In genomic region chr1:223188618-223189356, GRCh38 we compare ENCODE assay signal across 1 cellular context.
TF ChIP-seq lines count a peak whose summit lies in the region.

No MANE protein-coding gene starts in this region.

TF ChIP-seq in GM23338, 12 proteins besides CTCF, POLR2A, EP300 and RAD21 (continued from another document):
- TF ChIP-seq, protein P1, sequence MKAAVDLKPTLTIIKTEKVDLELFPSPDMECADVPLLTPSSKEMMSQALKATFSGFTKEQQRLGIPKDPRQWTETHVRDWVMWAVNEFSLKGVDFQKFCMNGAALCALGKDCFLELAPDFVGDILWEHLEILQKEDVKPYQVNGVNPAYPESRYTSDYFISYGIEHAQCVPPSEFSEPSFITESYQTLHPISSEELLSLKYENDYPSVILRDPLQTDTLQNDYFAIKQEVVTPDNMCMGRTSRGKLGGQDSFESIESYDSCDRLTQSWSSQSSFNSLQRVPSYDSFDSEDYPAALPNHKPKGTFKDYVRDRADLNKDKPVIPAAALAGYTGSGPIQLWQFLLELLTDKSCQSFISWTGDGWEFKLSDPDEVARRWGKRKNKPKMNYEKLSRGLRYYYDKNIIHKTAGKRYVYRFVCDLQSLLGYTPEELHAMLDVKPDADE (IDR thresholded peaks at IDR 0.05): no peak
- TF ChIP-seq STAT1 (IDR thresholded peaks at IDR 0.05; ENCODE audit: unreplicated experiment): no peak
- TF ChIP-seq ZNF331 (CRISPR knock-in tag; IDR thresholded peaks at IDR 0.05; ENCODE audit: low read depth): no peak
- no peak for TF ChIP-seq EZH2phosphoT487 (IDR thresholded peaks at IDR 0.05; ENCODE audit: unreplicated experiment)
- TF ChIP-seq CREB1 (CRISPR knock-in tag; IDR thresholded peaks at IDR 0.05; ENCODE audit: low read depth): no peak
- TF ChIP-seq NANOG (IDR thresholded peaks at IDR 0.05; ENCODE audit: borderline replicate concordance): no peak
- no peak for TF ChIP-seq POLR2AphosphoS5 (IDR thresholded peaks at IDR 0.05; ENCODE audit: low read depth)
- TF ChIP-seq ZNF462 (CRISPR knock-in tag; IDR thresholded peaks at IDR 0.05): no peak
